Comparison of ENCODE assay signal across 9 cellular contexts in genomic region chr17:16304832-16305231, GRCh38. TPM values are rescaled to one million over a fixed set of nuclear protein-coding genes. Genes with fewer than 3 reads are reported as not detected.
DNase-seq lines count a peak whose midpoint lies in the region; ATAC-seq and TF ChIP-seq lines count a peak whose summit lies in the region.
"Had no signal": no experiment of that assay in that cellular context is flagged by ENCODE, and none has a peak within 500 bp of the region (broad histone marks: within the 10 kb centered on the region; RNA-seq: fewer than 3 reads in every experiment).

No MANE protein-coding gene starts in this region.

- peak; percentile 60 for ATAC-seq in PC-3
- ATAC-seq in foreskin keratinocyte: no peak
- ATAC-seq in GM18511 (IDR thresholded peaks at IDR 0.05; ENCODE audit: unreplicated experiment): no peak

- H3K9me2 ChIP-seq in PC-3 (replicated peaks; ENCODE audit: low read length): no peaks in the 10 kb centered on the region

- H3K27me3 Mint-ChIP-seq in immature natural killer cell (ENCODE audit: low read depth in 3 of 3): peaks cover 0 to 4% (median 0%) of the 10 kb centered on the region in 3 donors
- H3K27me3 Mint-ChIP-seq: central memory CD8-positive, alpha-beta T cell had no signal

- H3K4me3 ChIP-seq in AG10803 (ENCODE audit: low read length) (no peak overlapping the region), PC-3 (ENCODE audit: low read length) (no peak overlapping the region)

- H3K4me1 Mint-ChIP-seq in immature natural killer cell: no peaks in the 10 kb centered on the region

- H3K27ac ChIP-seq in PC-3 (ENCODE audit: low read length) (no peak overlapping the region), foreskin keratinocyte (no peak overlapping the region)

- peaks cover 13% of the 10 kb centered on the region for H3K4me1 ChIP-seq in PC-3 (ENCODE audit: insufficient read depth, low read length)
- H3K4me1 ChIP-seq in foreskin keratinocyte: no peaks in the 10 kb centered on the region

- H4K20me1 ChIP-seq in PC-3 (ENCODE audit: low read length): no peaks in the 10 kb centered on the region

- no peaks in the 10 kb centered on the region for H3F3A ChIP-seq in PC-3 (ENCODE audit: low read length, unreplicated experiment)

- in situ Hi-C loops in GM13977 (cut with MboI; ENCODE audit: low pct_unique_long_range_greater_than_20kb, low sequenced_read_pairs, unreplicated experiment): no loop called here

- no peak overlapping the region for H2AFZ ChIP-seq in PC-3 (ENCODE audit: low read length)

- no peak overlapping the region for H3K4me2 ChIP-seq in PC-3 (ENCODE audit: low read length)

- H3K79me2 ChIP-seq in PC-3 (ENCODE audit: low read length): no peaks in the 10 kb centered on the region

- H3K9ac ChIP-seq in PC-3 (ENCODE audit: low read length): no peak overlapping the region

- CTCF ChIA-PET in PC-3 (lab: Charles Lee): interaction anchor here (0.6 to 1.1 kb wide), 2 partner anchors 9 to 76 kb away, joined by 4 to 7 read pairs; partner anchors contain the start of gene UBB

- H3K36me3 ChIP-seq in PC-3 (ENCODE audit: low read depth, low read length): peaks cover 10% of the 10 kb centered on the region

- peak; percentile 45 for TF ChIP-seq CTCF in AG10803 (conservative IDR thresholded peaks at IDR 0.05; ENCODE audit: low read length)
- peak; percentile 58 for TF ChIP-seq CTCF in GM13977 (IDR thresholded peaks at IDR 0.05; ENCODE audit: extremely low read depth, insufficient read depth, missing control alignments)
- TF ChIP-seq CTCF in PC-3 (conservative IDR thresholded peaks at IDR 0.05; ENCODE audit: low read depth, low read length): peak; percentile 74
- TF ChIP-seq CTCF in foreskin keratinocyte (conservative IDR thresholded peaks at IDR 0.05): peak; percentile 50

- H3K27ac Mint-ChIP-seq in immature natural killer cell: no peak overlapping the region

- H3K4me3 Mint-ChIP-seq in immature natural killer cell: no peak overlapping the region
- H3K4me3 Mint-ChIP-seq: central memory CD8-positive, alpha-beta T cell had no signal

- H3K9me3 ChIP-seq in PC-3 (ENCODE audit: low read length): no peaks in the 10 kb centered on the region

- intact Hi-C loops in PC-3 (cut with micrococcal nuclease): no loop called here

- POLR2A ChIA-PET in PC-3 (lab: Charles Lee; ENCODE audit: unreplicated experiment): interaction anchor here (0.6 kb wide), 1 partner anchor 147 kb away, joined by 3 read pairs; no protein-coding TSS in a partner anchor

- peaks cover 8 to 29% (median 14%) of the 10 kb centered on the region in 3 donors for H3K36me3 Mint-ChIP-seq in immature natural killer cell

- no peaks in the 10 kb centered on the region for H3K9me3 Mint-ChIP-seq in immature natural killer cell
- H3K9me3 Mint-ChIP-seq: central memory CD8-positive, alpha-beta T cell had no signal

- no TSS peak for BruUV-seq in PC-3 (replicated peaks; lab: Mats Ljungman, UMichigan)

- peak; percentile 25 for DNase-seq in AG10803 (ENCODE audit: low read depth)
- no peak for DNase-seq in GM13977 (ENCODE audit: low spot score)
- DNase-seq in PC-3: peak; percentile 58
- no peak for DNase-seq in foreskin keratinocyte
- no peak for DNase-seq in immature natural killer cell
- DNase-seq in amniotic stem cell (lab: John Stamatoyannopoulos, UW): no peak
- DNase-seq in ecto neural progenitor cell (ENCODE audit: low spot score): no peak

- no peaks in the 10 kb centered on the region for H3K27me3 ChIP-seq in PC-3 (ENCODE audit: low read length)
- H3K27me3 ChIP-seq in foreskin keratinocyte: no peaks in the 10 kb centered on the region

RNA-seq across cellular contexts. Expression of gene CENPV, which starts 48.4 kb away (rescaled TPM):
- total RNA-seq in PC-3 (2014; rRNA removed): not detected in 2 replicates
- total RNA-seq in foreskin keratinocyte: 5.2 and 5.6 TPM in 2 replicates
- polyA plus RNA-seq in foreskin keratinocyte: 4.6 and 6.2 TPM in 2 replicates
- 10 to 100 TPM; 14.2 to 28.1 (median 23.1) TPM for polyA plus RNA-seq in immature natural killer cell

Comparison
In these comparisons a context has a peak if more than half of its experiments do, and no peak if none do; other contexts are left out.
1. DNase-seq: peak in AG10803 (single experiment) and PC-3 (single experiment); none in GM13977 (single experiment), foreskin keratinocyte (0 of 2), immature natural killer cell (0 of 3), amniotic stem cell (single experiment) and ecto neural progenitor cell (single experiment).
2. Peak in every context shown above with its lines, with median percentiles within 50 percentile points of each other: CTCF ChIP-seq.